Comparison of ENCODE assay signal across 1 cellular context in the genomic region with DNA sequence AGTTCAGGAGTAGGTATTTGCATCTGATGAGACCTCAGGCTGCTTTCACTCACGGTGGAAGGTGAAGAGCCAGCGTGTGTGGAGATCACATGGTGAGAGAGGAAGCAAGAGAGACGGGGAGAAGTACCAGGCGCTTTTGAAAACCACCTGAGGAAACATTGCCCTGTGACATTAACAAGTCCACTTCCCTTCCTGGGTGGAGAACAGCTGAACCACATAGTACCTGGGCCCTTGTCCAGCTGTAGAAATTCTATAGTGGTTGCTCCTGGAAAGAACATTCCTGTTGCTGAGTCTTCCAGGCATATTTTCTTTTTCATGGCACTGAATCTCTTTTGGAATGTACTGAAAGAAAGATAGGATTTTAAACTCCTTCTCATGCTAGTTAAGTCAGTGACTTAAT.
TF ChIP-seq lines count a peak whose summit lies in the region.

No MANE protein-coding gene starts in this region.

TF ChIP-seq in IMR-90, 13 proteins besides CTCF, POLR2A, EP300 and RAD21:
- no peak for TF ChIP-seq CEBPB (IDR thresholded peaks at IDR 0.05; ENCODE audit: low read depth, low read length)
- no peak for TF ChIP-seq FOS (IDR thresholded peaks at IDR 0.05; ENCODE audit: low read depth, low read length)
- TF ChIP-seq SMC3 (IDR thresholded peaks at IDR 0.05; ENCODE audit: low read depth, low read length), result no peak
- TF ChIP-seq BHLHE40 (IDR thresholded peaks at IDR 0.05; ENCODE audit: low read depth, low read length), result no peak
- no peak for TF ChIP-seq CHD1 (IDR thresholded peaks at IDR 0.05; ENCODE audit: low read depth, low read length)
- no peak for TF ChIP-seq MXI1 (IDR thresholded peaks at IDR 0.05; ENCODE audit: borderline replicate concordance, low read depth, low read length)
- TF ChIP-seq, protein P1, sequence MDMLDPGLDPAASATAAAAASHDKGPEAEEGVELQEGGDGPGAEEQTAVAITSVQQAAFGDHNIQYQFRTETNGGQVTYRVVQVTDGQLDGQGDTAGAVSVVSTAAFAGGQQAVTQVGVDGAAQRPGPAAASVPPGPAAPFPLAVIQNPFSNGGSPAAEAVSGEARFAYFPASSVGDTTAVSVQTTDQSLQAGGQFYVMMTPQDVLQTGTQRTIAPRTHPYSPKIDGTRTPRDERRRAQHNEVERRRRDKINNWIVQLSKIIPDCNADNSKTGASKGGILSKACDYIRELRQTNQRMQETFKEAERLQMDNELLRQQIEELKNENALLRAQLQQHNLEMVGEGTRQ (IDR thresholded peaks at IDR 0.05; ENCODE audit: low read depth, low read length), result no peak
- TF ChIP-seq RFX5 (IDR thresholded peaks at IDR 0.05; ENCODE audit: low read depth, low read length), result no peak
- TF ChIP-seq NFE2L2 (IDR thresholded peaks at IDR 0.05; ENCODE audit: low read depth, low read length), result no peak
- no peak for TF ChIP-seq RCOR1 (IDR thresholded peaks at IDR 0.05; ENCODE audit: insufficient replicate concordance, low read length)
- no peak for TF ChIP-seq MAZ (IDR thresholded peaks at IDR 0.05; ENCODE audit: borderline replicate concordance, low read depth, low read length)
- TF ChIP-seq ELK1 (IDR thresholded peaks at IDR 0.05; ENCODE audit: borderline replicate concordance, low read depth, low read length), result no peak
- no peak for TF ChIP-seq MAFK (IDR thresholded peaks at IDR 0.05; ENCODE audit: low read depth, low read length)
